ENCODE assay signal across 37 cellular contexts in genomic region chr12:1127021-1127420, GRCh38.
DNase-seq lines count a peak whose midpoint lies in the region; ATAC-seq, FAIRE-seq and TF ChIP-seq lines count a peak whose summit lies in the region.
"Had no signal": no experiment of that assay in that cellular context is flagged by ENCODE, and none has a peak within 500 bp of the region (broad histone marks: within the 10 kb centered on the region; RNA-seq: fewer than 3 reads in every experiment).

No MANE protein-coding gene starts in this region.

- H3K4ac ChIP-seq in IMR-90 (ENCODE audit: low read depth, low read length): no peak overlapping the region

- H3K27me3 ChIP-seq in HepG2 (ENCODE audit: control insufficient read depth in 1 of 2, insufficient read depth in 2 of 2, low read length in 2 of 2) (no peaks in the 10 kb centered on the region), right lobe of liver (no peaks in the 10 kb centered on the region), IMR-90 (ENCODE audit: control insufficient read depth, insufficient read depth, low read length) (no peaks in the 10 kb centered on the region), esophagus muscularis mucosa (no peaks in the 10 kb centered on the region)
- H3K27me3 ChIP-seq: BE2C; BLaER1; BLaER1 treated with 17β-estradiol and CSF1 and Interleukin-3, amounts not matched to agents 10 nM and 100 nM had no signal

- POLR2A ChIA-PET in HepG2 (lab: Yijun Ruan, JAX): no interaction called here
- POLR2A ChIA-PET in HEK293 (lab: Yijun Ruan, JAX): no interaction called here
- POLR2A ChIA-PET in IMR-90 (lab: Charles Lee; ENCODE audit: unreplicated experiment): no interaction called here

- H3K9me3 ChIP-seq in HepG2 (ENCODE audit: low read length): no peaks in the 10 kb centered on the region
- H3K9me3 ChIP-seq in right lobe of liver: no peaks in the 10 kb centered on the region
- no peaks in the 10 kb centered on the region for H3K9me3 ChIP-seq in HEK293 (ENCODE audit: control insufficient read depth, insufficient read depth, low read depth, low read length)
- H3K9me3 ChIP-seq in IMR-90 (ENCODE audit: control insufficient read depth, insufficient read depth, low read length): no peaks in the 10 kb centered on the region
- no peaks in the 10 kb centered on the region for H3K9me3 ChIP-seq in esophagus muscularis mucosa
- H3K9me3 ChIP-seq: A549; BE2C; BLaER1; BLaER1 treated with 17β-estradiol and CSF1 and Interleukin-3, amounts not matched to agents 10 nM and 100 nM; Caco-2 had no signal

- H3K27ac ChIP-seq in HepG2 (ENCODE audit: extremely low read length, insufficient read depth, low read length): no peak overlapping the region
- H3K27ac ChIP-seq in right lobe of liver: no peak overlapping the region
- no peak overlapping the region for H3K27ac ChIP-seq in HEK293 (ENCODE audit: extremely low read depth, low read depth, low read length)
- H3K27ac ChIP-seq in IMR-90 (ENCODE audit: insufficient read depth, low read length): no peak overlapping the region
- no peak overlapping the region for H3K27ac ChIP-seq in esophagus muscularis mucosa (replicated peaks in 1 of 4)
- H3K27ac ChIP-seq: 22Rv1; A549; BLaER1; BLaER1 treated with 17β-estradiol and CSF1 and Interleukin-3, amounts not matched to agents 10 nM and 100 nM; C4-2B had no signal

- no peaks in the 10 kb centered on the region for H3K79me2 ChIP-seq in HepG2 (ENCODE audit: insufficient read depth, low read length)

- H3K4me3 ChIP-seq in HepG2 (replicated peaks in 1 of 3; ENCODE audit: insufficient read depth in 1 of 3, low read depth in 2 of 3, low read length in 3 of 3): no peak overlapping the region
- H3K4me3 ChIP-seq in right lobe of liver: no peak overlapping the region
- no peak overlapping the region for H3K4me3 ChIP-seq in HEK293 (ENCODE audit: low read depth, low read length)
- no peak overlapping the region for H3K4me3 ChIP-seq in IMR-90 (ENCODE audit: insufficient read depth, low read depth, low read length)
- H3K4me3 ChIP-seq in esophagus muscularis mucosa: no peak overlapping the region
- H3K4me3 ChIP-seq: A549; BLaER1; BLaER1 treated with 17β-estradiol and CSF1 and Interleukin-3, amounts not matched to agents 10 nM and 100 nM had no signal

- H4K5ac ChIP-seq in IMR-90 (ENCODE audit: low read depth, low read length): no peak overlapping the region

- TF ChIP-seq CTCF in HepG2 (CRISPR knock-in tag; IDR thresholded peaks at IDR 0.05): no peak
- TF ChIP-seq CTCF in right lobe of liver (IDR thresholded peaks at IDR 0.05): no peak
- TF ChIP-seq CTCF in natural killer cell (IDR thresholded peaks at IDR 0.05): no peak
- TF ChIP-seq CTCF in HEK293 (tag by site-specific recombination; IDR thresholded peaks at IDR 0.05): no peak
- no peak for TF ChIP-seq CTCF in IMR-90 (conservative IDR thresholded peaks at IDR 0.05; ENCODE audit: low read depth, low read length)
- no peak for TF ChIP-seq CTCF in esophagus muscularis mucosa (IDR thresholded peaks at IDR 0.05)

- TF ChIP-seq EP300 in HepG2 (IDR thresholded peaks at IDR 0.05; ENCODE audit: low read depth in 2 of 2, low read length in 2 of 2): no peak
- TF ChIP-seq EP300 in HepG2 (CRISPR knock-in tag; IDR thresholded peaks at IDR 0.05; ENCODE audit: borderline replicate concordance): no peak
- no peak for TF ChIP-seq EP300 in esophagus muscularis mucosa (IDR thresholded peaks at IDR 0.05)

- CTCF ChIA-PET in HepG2 (lab: Yijun Ruan, JAX; ENCODE audit: low intra/inter-chr PET ratio, low total read pairs): no interaction called here
- CTCF ChIA-PET in HEK293 (lab: Yijun Ruan, JAX): interaction anchor here (3.5 kb wide), 1 partner anchor 9 kb away, joined by 22 read pairs; no protein-coding TSS in a partner anchor
- CTCF ChIA-PET in IMR-90 (lab: Yijun Ruan, JAX): no interaction called here

- H3K4me2 ChIP-seq in HepG2 (ENCODE audit: low read depth, low read length) (no peak overlapping the region), IMR-90 (ENCODE audit: low read depth, low read length) (no peak overlapping the region)
- H3K4me2 ChIP-seq: A549; BLaER1; BLaER1 treated with 17β-estradiol and CSF1 and Interleukin-3, amounts not matched to agents 10 nM and 100 nM had no signal

- intact Hi-C loops in HepG2 (cut with micrococcal nuclease; ENCODE audit: unreplicated experiment) (no loop called here), right lobe of liver (cut with DNase I) (no loop called here), natural killer cell (cut with micrococcal nuclease) (no loop called here), IMR-90 (cut with micrococcal nuclease) (no loop called here), esophagus muscularis mucosa (cut with DNase I) (no loop called here)

- H3K4me1 ChIP-seq in HepG2 (ENCODE audit: insufficient read depth, low read length) (peaks cover 20% of the 10 kb centered on the region), right lobe of liver (peaks cover 0 to 22% (median 8%) of the 10 kb centered on the region in 4 donors), HEK293 (ENCODE audit: control insufficient read depth, insufficient read depth, low read length) (peaks cover 8% of the 10 kb centered on the region), IMR-90 (ENCODE audit: control insufficient read depth, insufficient read depth, low read length) (no peaks in the 10 kb centered on the region), esophagus muscularis mucosa (peaks cover 0 to 7% (median 0%) of the 10 kb centered on the region in 4 donors)
- H3K4me1 ChIP-seq: BE2C had no signal

- no peak overlapping the region for H4K91ac ChIP-seq in IMR-90 (ENCODE audit: insufficient read depth, low read depth, low read length)

- DNase-seq in HepG2 (ENCODE audit: low spot score): no peak
- DNase-seq in right lobe of liver: no peak
- DNase-seq in natural killer cell treated with Interleukin-12 subunit alpha and Interleukin-12 subunit beta and Interleukin-15 and Interleukin-18, amount 100 ng/mL, for 72 hours (ENCODE audit: low spot score): no peak
- DNase-seq in natural killer cell: no peak
- no peak for DNase-seq in IMR-90
- no peak for DNase-seq in NCI-H1105 treated with DMSO at 0.1 percent for 48 hours (lab: John Stamatoyannopoulos, UW)
- no peak for DNase-seq in esophagus muscularis mucosa (ENCODE audit: extremely low spot score)
- DNase-seq: 8988T; ACHN; AML-193; BE2C; C1 segment of cervical spinal cord; Caco-2; Calu3; CD4-positive, alpha-beta memory T cell; CD4-positive, alpha-beta T cell; CD4-positive, CD25-positive, alpha-beta regulatory T cell; CD8-positive, alpha-beta memory T cell; CD8-positive, alpha-beta T cell; COR-L47; DMS 273 treated with DMSO at 0.1 percent for 48 hours; DMS153; DMS53; DMS79; DMS79 treated with DMSO at 0.1 percent for 48 hours; DND-41; EL had no signal

- TF ChIP-seq POLR2A in HepG2 (IDR thresholded peaks at IDR 0.05; ENCODE audit: insufficient read depth in 1 of 2, low read depth in 2 of 2, low read length in 2 of 2) (no peak), right lobe of liver (IDR thresholded peaks at IDR 0.05) (no peak), IMR-90 (IDR thresholded peaks at IDR 0.05; ENCODE audit: low read depth, low read length) (no peak), esophagus muscularis mucosa (IDR thresholded peaks at IDR 0.05; ENCODE audit: low read depth) (no peak)

- H2BK120ac ChIP-seq in IMR-90 (ENCODE audit: low read depth, low read length): no peak overlapping the region

- H3K36me3 ChIP-seq in HepG2 (replicated peaks in 1 of 2; ENCODE audit: control insufficient read depth in 1 of 2, insufficient read depth in 2 of 2, low read length in 2 of 2) (no peaks in the 10 kb centered on the region; a peak in 1 of 5 replicates), right lobe of liver (no peaks in the 10 kb centered on the region), HEK293 (ENCODE audit: control insufficient read depth in 2 of 2, insufficient read depth in 1 of 2, low read length in 2 of 2) (no peaks in the 10 kb centered on the region), IMR-90 (ENCODE audit: control insufficient read depth, insufficient read depth, low read length) (0 out of 2 replicates have a peak, but pooled peaks cover 2% of the 10 kb centered on the region), esophagus muscularis mucosa (no peaks in the 10 kb centered on the region)
- H3K36me3 ChIP-seq: BE2C, BLaER1 had no signal

- in situ Hi-C loops in HepG2 (cut with HindIII; ENCODE audit: extremely low pct_ligation_motif_present, low pct_unique_long_range_greater_than_20kb) (no loop called here), IMR-90 (cut with MboI; ENCODE audit: low sequenced_read_pairs) (no loop called here)

- no peaks in the 10 kb centered on the region for H3K27me3 Mint-ChIP-seq in natural killer cell treated with Interleukin-12 subunit alpha and Interleukin-12 subunit beta and Interleukin-15 and Interleukin-18, amount 100 ng/mL, for 72 hours
- no peaks in the 10 kb centered on the region for H3K27me3 Mint-ChIP-seq in natural killer cell (ENCODE audit: low read depth in 2 of 2)
- H3K27me3 Mint-ChIP-seq: B cell; CD4-positive, alpha-beta memory T cell; CD4-positive, alpha-beta T cell; CD4-positive, CD25-positive, alpha-beta regulatory T cell; CD8-positive, alpha-beta memory T cell had no signal

- no peak overlapping the region for H3K27ac Mint-ChIP-seq in natural killer cell treated with Interleukin-12 subunit alpha and Interleukin-12 subunit beta and Interleukin-15 and Interleukin-18, amount 100 ng/mL, for 72 hours
- no peak overlapping the region for H3K27ac Mint-ChIP-seq in natural killer cell
- H3K27ac Mint-ChIP-seq: B cell; CD14-positive monocyte; CD4-positive, alpha-beta T cell had no signal

- no peak overlapping the region for H3K18ac ChIP-seq in IMR-90 (ENCODE audit: low read depth, low read length)

- H2BK5ac ChIP-seq in IMR-90 (ENCODE audit: low read depth, low read length, poor library complexity, severe bottlenecking): no peak overlapping the region

- no peak overlapping the region for H3K56ac ChIP-seq in IMR-90 (ENCODE audit: extremely low read depth, insufficient read depth, low read length)

- no peak overlapping the region for H2AK9ac ChIP-seq in IMR-90 (replicated peaks; ENCODE audit: low read depth, low read length, poor library complexity)

- H2BK20ac ChIP-seq in IMR-90 (ENCODE audit: low read depth, low read length): no peak overlapping the region

- no peak overlapping the region for H2BK15ac ChIP-seq in IMR-90 (ENCODE audit: low read depth, low read length)

- no peak for FAIRE-seq in HepG2 (lab: Jason Lieb, UNC)
- FAIRE-seq: A204.1, A549, D721Med had no signal

- H3K9me3 Mint-ChIP-seq in natural killer cell treated with Interleukin-12 subunit alpha and Interleukin-12 subunit beta and Interleukin-15 and Interleukin-18, amount 100 ng/mL, for 72 hours: no peaks in the 10 kb centered on the region
- H3K9me3 Mint-ChIP-seq in natural killer cell: no peaks in the 10 kb centered on the region
- H3K9me3 Mint-ChIP-seq: CD14-positive monocyte; CD4-positive, alpha-beta memory T cell; CD4-positive, alpha-beta T cell; CD4-positive, CD25-positive, alpha-beta regulatory T cell; CD8-positive, alpha-beta memory T cell; CD8-positive, alpha-beta T cell had no signal

- H3K9ac ChIP-seq in HepG2 (ENCODE audit: insufficient read depth, low read depth, low read length) (no peak overlapping the region), IMR-90 (ENCODE audit: low read depth, low read length) (no peak overlapping the region)
- H3K9ac ChIP-seq: BLaER1; BLaER1 treated with 17β-estradiol and CSF1 and Interleukin-3, amounts not matched to agents 10 nM and 100 nM had no signal

- H3K36me3 Mint-ChIP-seq in natural killer cell treated with Interleukin-12 subunit alpha and Interleukin-12 subunit beta and Interleukin-15 and Interleukin-18, amount 100 ng/mL, for 72 hours: no peaks in the 10 kb centered on the region
- H3K36me3 Mint-ChIP-seq in natural killer cell: no peaks in the 10 kb centered on the region
- H3K36me3 Mint-ChIP-seq: CD4-positive, alpha-beta memory T cell had no signal

- peak overlapping the region; percentile 63 for H3K4me3 Mint-ChIP-seq in natural killer cell treated with Interleukin-12 subunit alpha and Interleukin-12 subunit beta and Interleukin-15 and Interleukin-18, amount 100 ng/mL, for 72 hours
- no peak overlapping the region for H3K4me3 Mint-ChIP-seq in natural killer cell
- H3K4me3 Mint-ChIP-seq: B cell; CD14-positive monocyte; CD4-positive, alpha-beta T cell had no signal

- H3K14ac ChIP-seq in IMR-90 (replicated peaks; ENCODE audit: low read depth, low read length): no peak overlapping the region

- BruUV-seq in HepG2 (replicated peaks; lab: Mats Ljungman, UMichigan): no TSS peak
- BruUV-seq in IMR-90 (replicated peaks; lab: Mats Ljungman, UMichigan): no TSS peak

- no peak overlapping the region for H2AFZ ChIP-seq in HepG2 (ENCODE audit: low read length)
- H2AFZ ChIP-seq in IMR-90 (replicated peaks; ENCODE audit: low read length, poor library complexity): no peak overlapping the region

- H4K8ac ChIP-seq in IMR-90 (ENCODE audit: low read depth in 2 of 2, low read length in 2 of 2): no peak overlapping the region

- WGBS in HepG2 (ENCODE audit: low lambda C conversion rate): 100% methylated on average over 1 of the region's 1 CpG
- WGBS in right lobe of liver (ENCODE audit: insufficient coverage, low coverage, low lambda C conversion rate, missing lambda C conversion rate): 86% methylated on average over 1 of the region's 1 CpG
- WGBS in IMR-90 (ENCODE audit: extremely low coverage in 2 of 2, insufficient read length in 1 of 2), 2 experiments: 100% methylated on average over 1 of the region's 1 CpG; no CpG with 5 or more reads in 1 of the 2 experiments
- 96% methylated on average over 1 of the region's 1 CpG for WGBS in esophagus muscularis mucosa

- H3K9me1 ChIP-seq in IMR-90 (ENCODE audit: insufficient read depth, low read length): 0 out of 2 replicates have a peak, but pooled peaks cover 4% of the 10 kb centered on the region

- ATAC-seq in HepG2 (no peak), right lobe of liver (no peak), natural killer cell (no peak), IMR-90 (ENCODE audit: low read depth) (no peak)
- no peak for ATAC-seq in natural killer cell treated with Interleukin-12 subunit alpha and Interleukin-12 subunit beta and Interleukin-15 and Interleukin-18, amount 100 ng/mL, for 72 hours
- ATAC-seq: A549; CD8-positive, alpha-beta T cell had no signal

- H2AK5ac ChIP-seq in IMR-90 (ENCODE audit: low read depth, low read length): no peak overlapping the region

- peaks cover 0 to 10% of the 10 kb centered on the region in 2 experiments; a peak in 2 of 4 replicates for H3K79me1 ChIP-seq in IMR-90 (ENCODE audit: low read depth in 1 of 2, low read length in 2 of 2)

- dilution Hi-C loops in IMR-90 (cut with HindIII; ENCODE audit: low sequenced_read_pairs, unreplicated experiment): no loop called here

- no peak overlapping the region for H3K23ac ChIP-seq in IMR-90 (ENCODE audit: low read depth, low read length)

- TF ChIP-seq RAD21 in HepG2 (CRISPR knock-in tag; IDR thresholded peaks at IDR 0.05): no peak
- no peak for TF ChIP-seq RAD21 in IMR-90 (IDR thresholded peaks at IDR 0.05; ENCODE audit: low read length)

- peaks cover 18 to 31% of the 10 kb centered on the region in 2 donors for H3K4me1 Mint-ChIP-seq in natural killer cell treated with Interleukin-12 subunit alpha and Interleukin-12 subunit beta and Interleukin-15 and Interleukin-18, amount 100 ng/mL, for 72 hours (ENCODE audit: low read depth in 2 of 2)
- H3K4me1 Mint-ChIP-seq in natural killer cell: peaks cover 23 to 39% of the 10 kb centered on the region in 2 donors
- H3K4me1 Mint-ChIP-seq: B cell, CD14-positive monocyte had no signal

- 0 out of 2 replicates have a peak, but pooled peaks cover 2% of the 10 kb centered on the region for H4K20me1 ChIP-seq in HepG2 (ENCODE audit: insufficient read depth, low read length)
- no peaks in the 10 kb centered on the region for H4K20me1 ChIP-seq in IMR-90 (ENCODE audit: insufficient read depth, low read length)
- H4K20me1 ChIP-seq: BLaER1; BLaER1 treated with 17β-estradiol and CSF1 and Interleukin-3, amounts not matched to agents 10 nM and 100 nM had no signal
